In the genomic region with DNA sequence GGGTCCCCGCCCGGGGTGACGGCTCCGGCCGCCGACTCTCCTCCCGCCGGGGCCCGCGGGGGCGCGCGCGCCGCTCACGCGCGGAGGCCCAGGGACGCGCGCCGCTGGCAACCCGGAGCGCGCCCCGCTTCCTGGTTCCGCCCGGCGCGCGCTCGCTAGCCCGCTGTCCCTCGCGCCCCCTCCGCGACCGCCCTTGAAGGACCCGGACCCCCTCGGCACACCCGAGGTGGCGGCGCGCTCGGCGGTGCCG, we compare ENCODE assay signal across 8 cellular contexts. TPM values are rescaled to one million over a fixed set of nuclear protein-coding genes. Genes with fewer than 3 reads are reported as not detected.
DNase-seq lines count a peak whose midpoint lies in the region; ATAC-seq and TF ChIP-seq lines count a peak whose summit lies in the region.

A gene (minus strand): TSS at position 33 of the 250 bp plus-strand sequence. CDS start 44,264 bp downstream, outside the sequence.

- no peak within 1 kb of the TSS for H2BK12ac ChIP-seq in neuronal stem cell (ENCODE audit: low read length)

- H3K23ac ChIP-seq in neuronal stem cell (ENCODE audit: low read depth, low read length, poor library complexity) = peak within 1 kb of the TSS; percentile 83

- H3K4ac ChIP-seq in neuronal stem cell (ENCODE audit: low read length) = peak within 1 kb of the TSS; percentile 87

- H3K18ac ChIP-seq in neuronal stem cell (ENCODE audit: low read length) = peak within 1 kb of the TSS; percentile 98

- WGBS in neuronal stem cell (ENCODE audit: extremely low coverage in 2 of 2, insufficient read length in 2 of 2, insufficient replicate concordance in 1 of 2), 2 donors = no CpG with 5 or more reads among the region's 47 CpGs

- peak within 1 kb of the TSS; percentile 72 for H3K4me3 ChIP-seq in AG10803 (ENCODE audit: low read length)
- H3K4me3 ChIP-seq in SJSA1 = peak within 1 kb of the TSS; percentile 93
- H3K4me3 ChIP-seq in neuronal stem cell (ENCODE audit: low read length in 2 of 2) = peak within 1 kb of the TSS; percentile 80 to 97
- peak within 1 kb of the TSS; percentile 85 for H3K4me3 ChIP-seq in upper lobe of right lung

- peak within 1 kb of the TSS; percentile 89 for H3K4me2 ChIP-seq in neuronal stem cell (ENCODE audit: insufficient read depth, low read length, poor library complexity, severe bottlenecking)

- H2BK120ac ChIP-seq in neuronal stem cell (ENCODE audit: low read depth, low read length) = peak within 1 kb of the TSS; percentile 24

- H2AK5ac ChIP-seq in neuronal stem cell (ENCODE audit: low read depth, low read length) = peak within 1 kb of the TSS; percentile 63

- H2BK15ac ChIP-seq in neuronal stem cell (ENCODE audit: low read length) = peak within 1 kb of the TSS; percentile 97

- TF ChIP-seq CTCF in AG10803 (conservative IDR thresholded peaks at IDR 0.05; ENCODE audit: low read length) = no peak
- TF ChIP-seq CTCF in upper lobe of right lung (IDR thresholded peaks at IDR 0.05) = no peak

- H3K36me3 ChIP-seq in SJSA1 (peaks cover 3% of the 10 kb centered on the region; the same call in 1 of the 2 replicates), neuronal stem cell (replicated peaks in 1 of 2; ENCODE audit: control insufficient read depth in 2 of 2, insufficient read depth in 2 of 2, low read length in 2 of 2) (no peaks in the 10 kb centered on the region), upper lobe of right lung (no peaks in the 10 kb centered on the region)

- peaks cover 2% of the 10 kb centered on the region; the same call in 1 of the 2 replicates for H3K9me3 ChIP-seq in SJSA1 (replicated peaks)
- H3K9me3 ChIP-seq in neuronal stem cell (replicated peaks in 1 of 2; ENCODE audit: control insufficient read depth in 2 of 2, insufficient read depth in 1 of 2, low read depth in 1 of 2, low read length in 2 of 2) = no peaks in the 10 kb centered on the region
- H3K9me3 ChIP-seq in upper lobe of right lung = no peaks in the 10 kb centered on the region

- ATAC-seq in GM18868 (IDR thresholded peaks at IDR 0.05; ENCODE audit: unreplicated experiment) = peak; percentile 71
- ATAC-seq in HG03521 (IDR thresholded peaks at IDR 0.05; ENCODE audit: unreplicated experiment) = peak; percentile 52
- ATAC-seq in upper lobe of right lung = peak; percentile 97

- H4K91ac ChIP-seq in neuronal stem cell (ENCODE audit: low read depth, low read length, poor library complexity) = peak within 1 kb of the TSS; percentile 57

- H3K9ac ChIP-seq in neuronal stem cell (ENCODE audit: low read depth, low read length, poor library complexity) = peak within 1 kb of the TSS; percentile 95

- H3K27ac ChIP-seq in SJSA1 = peak within 1 kb of the TSS; percentile 67
- H3K27ac ChIP-seq in neuronal stem cell (replicated peaks; ENCODE audit: low read length) = peak within 1 kb of the TSS; percentile 66
- H3K27ac ChIP-seq in upper lobe of right lung = peak within 1 kb of the TSS; percentile 91

- peak within 1 kb of the TSS; percentile 92 for H2BK5ac ChIP-seq in neuronal stem cell (ENCODE audit: low read length)

- peak within 1 kb of the TSS; percentile 96 for H2AFZ ChIP-seq in neuronal stem cell (ENCODE audit: low read length)

- intact Hi-C loops in upper lobe of right lung (cut with DNase I) = no loop called here

- H3K4me1 ChIP-seq in SJSA1 (replicated peaks) = peaks cover 20% of the 10 kb centered on the region
- H3K4me1 ChIP-seq in neuronal stem cell (ENCODE audit: control insufficient read depth in 2 of 2, insufficient read depth in 1 of 2, low read depth in 1 of 2, low read length in 2 of 2) = peaks cover 8 to 22% of the 10 kb centered on the region in 2 donors
- H3K4me1 ChIP-seq in upper lobe of right lung = peaks cover 40% of the 10 kb centered on the region

- H3K14ac ChIP-seq in neuronal stem cell (ENCODE audit: low read length) = no peak within 1 kb of the TSS

- H4K8ac ChIP-seq in neuronal stem cell (ENCODE audit: low read depth, low read length) = peak within 1 kb of the TSS; percentile 97

- H3K79me1 ChIP-seq in neuronal stem cell (ENCODE audit: low read depth, low read length) = no peaks in the 10 kb centered on the region

- DNase-seq in AG10803 (ENCODE audit: low read depth) (peak; percentile 54), SJSA1 (ENCODE audit: low read depth in 1 of 2, low spot score in 2 of 2) (peak in 1 of 2 experiments; percentile 56), globus pallidus (ENCODE audit: low spot score) (peak; percentile 76), neuronal stem cell (ENCODE audit: low spot score) (peak; percentile 66), upper lobe of right lung (peak; percentile 90)
- DNase-seq in activated naive CD4-positive, alpha-beta T cell treated with anti-CD3 and anti-CD28 coated beads, Interleukin-2, amount 50 U/mL, for 16 hours = peak; percentile 64

- H3K27me3 ChIP-seq in SJSA1 (replicated peaks) (no peaks in the 10 kb centered on the region), neuronal stem cell (ENCODE audit: control insufficient read depth in 3 of 3, insufficient read depth in 3 of 3, low read depth in 1 of 3, low read length in 3 of 3) (no peaks in the 10 kb centered on the region), upper lobe of right lung (no peaks in the 10 kb centered on the region)

RNA-seq across cellular contexts. Expression of the gene that starts here (rescaled TPM):
- 22.1 and 36.0 TPM in 2 replicates for total RNA-seq in SJSA1 (2014; rRNA removed; shearing (Covaris generic))
- polyA plus RNA-seq in neuronal stem cell (2013, experiment 1 of 2) = 38.6 TPM
- polyA plus RNA-seq in neuronal stem cell (2013, experiment 2 of 2) = 40.6 TPM
- 71.0 TPM for total RNA-seq in upper lobe of right lung
